Comparison of ENCODE assay signal across 11 cellular contexts in the genomic region with DNA sequence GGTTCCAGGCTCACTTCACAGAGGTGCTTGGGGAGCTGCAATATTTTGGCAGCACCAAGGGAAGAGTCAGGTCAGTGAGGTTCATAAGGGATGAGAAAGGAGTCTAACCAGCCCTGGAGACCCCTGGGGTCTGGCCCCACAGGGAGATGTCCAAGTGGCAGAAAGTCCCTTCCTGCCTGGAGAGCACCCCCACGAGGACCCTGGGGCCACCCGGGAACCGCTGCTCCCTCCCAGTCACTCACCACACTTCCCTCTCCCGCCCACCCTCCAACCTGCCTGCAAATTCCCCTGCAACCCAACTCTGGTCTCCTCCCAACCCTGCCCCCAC. TPM values are rescaled to one million over a fixed set of nuclear protein-coding genes. Genes with fewer than 3 reads are reported as not detected.
DNase-seq lines count a peak whose midpoint lies in the region; ATAC-seq and TF ChIP-seq lines count a peak whose summit lies in the region.
"Had no signal": no experiment of that assay in that cellular context is flagged by ENCODE, and none has a peak within 500 bp of the region (broad histone marks: within the 10 kb centered on the region; RNA-seq: fewer than 3 reads in every experiment).

No MANE protein-coding gene starts in this region.

- no peaks in the 10 kb centered on the region for H3K36me3 Mint-ChIP-seq in CD4-positive, alpha-beta T cell (ENCODE audit: low read depth)
- no peaks in the 10 kb centered on the region for H3K36me3 Mint-ChIP-seq in HFFc6 (ENCODE audit: low read depth)
- H3K36me3 Mint-ChIP-seq in naive thymus-derived CD8-positive, alpha-beta T cell = peaks cover 0 to 5% (median 0%) of the 10 kb centered on the region in 3 donors

- H3K27ac ChIP-seq in CD4-positive, alpha-beta T cell (ENCODE audit: low read depth, low read length) = peak overlapping the region; percentile 79
- H3K27ac ChIP-seq: vagina had no signal

- H3K27ac Mint-ChIP-seq in CD4-positive, alpha-beta T cell = peak overlapping the region; percentile 96
- H3K27ac Mint-ChIP-seq in HFFc6 = peak overlapping the region; percentile 92
- H3K27ac Mint-ChIP-seq in naive thymus-derived CD8-positive, alpha-beta T cell = peak overlapping the region; percentile 90 to 99 (median 96)

- no peak for TF ChIP-seq CTCF in CD4-positive, alpha-beta T cell (IDR thresholded peaks at IDR 0.05)
- no peak for TF ChIP-seq CTCF in HFFc6 (IDR thresholded peaks at IDR 0.05)

- no peak for ATAC-seq in CD4-positive, alpha-beta T cell (ENCODE audit: poor library complexity)
- ATAC-seq in naive thymus-derived CD8-positive, alpha-beta T cell = no peak
- ATAC-seq in HG03354 (IDR thresholded peaks at IDR 0.05; ENCODE audit: poor library complexity, severe bottlenecking, unreplicated experiment) = no peak

- H3K36me3 ChIP-seq in adipocyte (ENCODE audit: control insufficient read depth, insufficient read depth, low read length, severe bottlenecking) = no peaks in the 10 kb centered on the region
- H3K36me3 ChIP-seq: vagina had no signal

- H3K27me3 ChIP-seq in CD4-positive, alpha-beta T cell (ENCODE audit: control insufficient read depth, insufficient read depth, low read length) = no peaks in the 10 kb centered on the region
- H3K27me3 ChIP-seq in adipocyte (replicated peaks; ENCODE audit: control insufficient read depth, insufficient read depth, low read length) = no peaks in the 10 kb centered on the region

- H3K27me3 Mint-ChIP-seq in CD4-positive, alpha-beta T cell = no peaks in the 10 kb centered on the region
- H3K27me3 Mint-ChIP-seq in HFFc6 (ENCODE audit: insufficient read depth) = peaks cover 32% of the 10 kb centered on the region
- no peaks in the 10 kb centered on the region for H3K27me3 Mint-ChIP-seq in naive thymus-derived CD8-positive, alpha-beta T cell

- peaks cover 53% of the 10 kb centered on the region for H3K4me1 ChIP-seq in adipocyte (ENCODE audit: control insufficient read depth, insufficient read depth, low read length)

- POLR2A ChIA-PET in CD4-positive, alpha-beta T cell (lab: Charles Lee) = interaction anchor here (1.0 to 9.5 kb wide), 22 partner anchors 13 to 417 kb away, joined by 3 to 362 read pairs (median 4); partner anchors contain the start of genes POFUT2, PTTG1IP, SLX9 and SUMO3
- POLR2A ChIA-PET in naive thymus-derived CD8-positive, alpha-beta T cell (lab: Charles Lee) = interaction anchor here (0.6 to 13.7 kb wide), 16 partner anchors 10 to 583 kb away, joined by 3 to 703 read pairs (median 5); partner anchors contain the start of genes ITGB2, PTTG1IP, SLX9 and SUMO3

- no peak overlapping the region for H3K4me3 ChIP-seq in adipocyte (ENCODE audit: low read length)
- H3K4me3 ChIP-seq: vagina had no signal

- no peaks in the 10 kb centered on the region for H3K9me3 ChIP-seq in CD4-positive, alpha-beta T cell (ENCODE audit: control insufficient read depth, low read length)
- no peaks in the 10 kb centered on the region for H3K9me3 ChIP-seq in adipocyte (ENCODE audit: control insufficient read depth, low read length)
- H3K9me3 ChIP-seq: vagina had no signal

- no peaks in the 10 kb centered on the region for H3K9me3 Mint-ChIP-seq in CD4-positive, alpha-beta T cell
- no peaks in the 10 kb centered on the region; the same call in none of the 2 replicates for H3K9me3 Mint-ChIP-seq in HFFc6
- peaks cover 0 to 4% (median 0%) of the 10 kb centered on the region in 9 donors for H3K9me3 Mint-ChIP-seq in naive thymus-derived CD8-positive, alpha-beta T cell

- CTCF ChIA-PET in CD4-positive, alpha-beta T cell (lab: Charles Lee) = interaction anchor here (0.6 to 6.3 kb wide), 8 partner anchors 12 to 210 kb away, joined by 3 to 56 read pairs (median 4); partner anchors contain the start of gene UBE2G2

- H3K9ac ChIP-seq in adipocyte (ENCODE audit: low read length) = peak overlapping the region; percentile 37

- H3K4me1 Mint-ChIP-seq in CD4-positive, alpha-beta T cell (ENCODE audit: low read depth) = peaks cover 91% of the 10 kb centered on the region
- peaks cover 56% of the 10 kb centered on the region for H3K4me1 Mint-ChIP-seq in HFFc6 (ENCODE audit: low read depth)
- peaks cover 51 to 87% (median 83%) of the 10 kb centered on the region in 4 donors for H3K4me1 Mint-ChIP-seq in naive thymus-derived CD8-positive, alpha-beta T cell

- peak overlapping the region; percentile 86 for H3K4me3 Mint-ChIP-seq in CD4-positive, alpha-beta T cell
- H3K4me3 Mint-ChIP-seq in HFFc6 = peak overlapping the region; percentile 74
- peak overlapping the region; percentile 88 to 96 (median 91) for H3K4me3 Mint-ChIP-seq in naive thymus-derived CD8-positive, alpha-beta T cell

- DNase-seq in CD4-positive, alpha-beta T cell = no peak
- DNase-seq in HFFc6 = no peak
- DNase-seq in adipocyte (ENCODE audit: low read depth) = no peak
- DNase-seq in naive thymus-derived CD8-positive, alpha-beta T cell = no peak
- DNase-seq in GM03348 (ENCODE audit: low spot score) = no peak
- no peak for DNase-seq in GM19238 (ENCODE audit: insufficient read length, low spot score)
- DNase-seq in activated CD4-positive, CD25-positive, alpha-beta regulatory T cell treated with anti-CD3 and anti-CD28 coated beads, Interleukin-2, amount 50 U/mL, for 72 hours = no peak
- DNase-seq: dermis blood vessel endothelial cell, NCI-H2227 treated with DMSO at 0.1 percent for 48 hours had no signal

- intact Hi-C loops in CD4-positive, alpha-beta T cell (cut with DNase I, micrococcal nuclease) = loop anchor here (1.0 to 5.0 kb wide), 4 partner anchors 15 to 150 kb away; partner anchors contain the start of gene UBE2G2 (in 1 of the 2)

RNA-seq across cellular contexts. Expression of gene ITGB2, which starts 6.5 kb away (rescaled TPM):
- total RNA-seq in CD4-positive, alpha-beta T cell = 100 to 1,000 TPM; 283 to 284 TPM
- total RNA-seq in HFFc6 (2021; fragmentation: NEBNext Ultra II Directional; extraction: Animal tissue kit (Norgen Biotek cat#: 25700)) = under 1 TPM in 3 of 6 experiments, not detected in 3; 0.19 to 0.45 (median 0.33) TPM
- 100 to 1,000 TPM; 177 to 180 TPM for total RNA-seq in naive thymus-derived CD8-positive, alpha-beta T cell
- 100 to 1,000 TPM; 423 to 549 (median 524) TPM for polyA plus RNA-seq in naive thymus-derived CD8-positive, alpha-beta T cell

RNA-seq across cellular contexts. Expression of gene SLX9, which starts 12.6 kb away (rescaled TPM):
- total RNA-seq in CD4-positive, alpha-beta T cell = 1 to 10 TPM; 7.7 to 9.1 TPM
- 10 to 100 TPM; 27.7 to 34.7 (median 31.5) TPM for total RNA-seq in HFFc6 (2021; fragmentation: NEBNext Ultra II Directional; extraction: Animal tissue kit (Norgen Biotek cat#: 25700))
- total RNA-seq in naive thymus-derived CD8-positive, alpha-beta T cell = 10 to 100 TPM; 23.5 to 27.9 TPM
- polyA plus RNA-seq in naive thymus-derived CD8-positive, alpha-beta T cell = 10 to 100 TPM; 11.7 to 13.5 (median 12.1) TPM

RNA-seq across cellular contexts. Expression of gene PTTG1IP, which starts 53.7 kb away (rescaled TPM):
- total RNA-seq in CD4-positive, alpha-beta T cell = 10 to 100 TPM; 99.0 to 99.5 TPM
- 100 to 1,000 TPM; 241 to 290 (median 277) TPM for total RNA-seq in HFFc6 (2021; fragmentation: NEBNext Ultra II Directional; extraction: Animal tissue kit (Norgen Biotek cat#: 25700))
- 10 to 100 TPM; 62.0 to 68.7 TPM for total RNA-seq in naive thymus-derived CD8-positive, alpha-beta T cell
- 10 to 100 TPM; 42.4 to 54.1 (median 44.3) TPM for polyA plus RNA-seq in naive thymus-derived CD8-positive, alpha-beta T cell

Comparison
In these comparisons a context has a peak if more than half of its experiments do, and no peak if none do; other contexts are left out.
1. RNA of gene ITGB2, which starts 6.5 kb away (total RNA-seq): 283 to 284 TPM in CD4-positive, alpha-beta T cell and 177 to 180 TPM in naive thymus-derived CD8-positive, alpha-beta T cell; 0.19 to 0.45 TPM in HFFc6; every median in the first group is over 100 times any median in the second.
2. Peak in every context shown above with its lines, with median percentiles within 50 percentile points of each other: H3K27ac Mint-ChIP-seq and H3K4me3 Mint-ChIP-seq.